ENCODE assay signal across 8 cellular contexts in genomic region chr12:108664338-108665258, GRCh38. TPM values are rescaled to one million over a fixed set of nuclear protein-coding genes. Genes with fewer than 3 reads are reported as not detected.
DNase-seq lines count a peak whose midpoint lies in the region; ATAC-seq and TF ChIP-seq lines count a peak whose summit lies in the region.

No MANE protein-coding gene starts in this region.

- H3K4me3 ChIP-seq in PC-3 (ENCODE audit: low read length) (no peak overlapping the region), esophagus squamous epithelium (peak overlapping the region in 1 of 4 donors; percentile 34)

- H3K27me3 Mint-ChIP-seq in IgD-negative memory B cell, result no peaks in the 10 kb centered on the region
- no peaks in the 10 kb centered on the region for H3K27me3 Mint-ChIP-seq in activated T-cell treated with anti-CD3 and anti-CD28 coated beads, Interleukin-2, amount 50 U/mL, for 4 hours (ENCODE audit: low read depth)
- H3K27me3 Mint-ChIP-seq in natural killer cell (ENCODE audit: low read depth in 2 of 2), result no peaks in the 10 kb centered on the region

- peak overlapping the region; percentile 56 for H3K4me2 ChIP-seq in PC-3 (ENCODE audit: low read length)

- H3K4me1 ChIP-seq in PC-3 (ENCODE audit: insufficient read depth, low read length), result peaks cover 22% of the 10 kb centered on the region
- peaks cover 29 to 69% (median 53%) of the 10 kb centered on the region in 3 donors for H3K4me1 ChIP-seq in esophagus squamous epithelium

- H3F3A ChIP-seq in PC-3 (ENCODE audit: low read length, unreplicated experiment), result no peaks in the 10 kb centered on the region

- peaks cover 17% of the 10 kb centered on the region; the same call in 1 of the 2 replicates for H3K36me3 ChIP-seq in PC-3 (ENCODE audit: low read depth, low read length)
- H3K36me3 ChIP-seq in esophagus squamous epithelium, result peaks cover 0 to 23% (median 0%) of the 10 kb centered on the region in 3 donors

- H3K4me3 Mint-ChIP-seq in IgD-negative memory B cell, result peak overlapping the region; percentile 59 to 76 (median 65)
- H3K4me3 Mint-ChIP-seq in activated T-cell treated with anti-CD3 and anti-CD28 coated beads, Interleukin-2, amount 50 U/mL, for 4 hours, result no peak overlapping the region
- no peak overlapping the region for H3K4me3 Mint-ChIP-seq in natural killer cell

- no TSS peak for BruUV-seq in PC-3 (replicated peaks; lab: Mats Ljungman, UMichigan)

- 0 out of 2 replicates have a peak, but pooled peaks cover 5% of the 10 kb centered on the region for H4K20me1 ChIP-seq in PC-3 (ENCODE audit: low read length)

- CTCF ChIA-PET in PC-3 (lab: Charles Lee), result interaction anchor here (0.6 to 2.4 kb wide), 9 partner anchors 15 to 1949 kb away, joined by 3 to 27 read pairs (median 4); no protein-coding TSS in a partner anchor

- ATAC-seq in GM21526 (IDR thresholded peaks at IDR 0.05; ENCODE audit: low FRiP score, unreplicated experiment) (peak; percentile 64), PC-3 (peak; percentile 86), natural killer cell (peak; percentile 99 to 100 (median 100))
- ATAC-seq in activated T-cell treated with anti-CD3 and anti-CD28 coated beads, Interleukin-2, amount 50 U/mL, for 4 hours, result peak; percentile 97 to 99

- intact Hi-C loops in PC-3 (cut with micrococcal nuclease) (loop anchor here (1.0 to 10.0 kb wide), 7 partner anchors 26 to 428 kb away; partner anchors contain the start of gene ALKBH2), esophagus squamous epithelium (cut with DNase I) (loop anchor here (5.0 to 10.0 kb wide), 2 partner anchors 70 to 133 kb away; partner anchors contain the start of gene CORO1C), natural killer cell (cut with micrococcal nuclease) (loop anchor here (1.0 to 2.0 kb wide), 6 partner anchors 52 to 428 kb away; partner anchors contain the start of genes ALKBH2, CORO1C and ISCU)

- DNase-seq in DMS153 treated with DMSO at 0.1 percent for 48 hours (lab: John Stamatoyannopoulos, UW; ENCODE audit: unreplicated experiment) (peak; percentile 57), PC-3 (peak; percentile 98), esophagus squamous epithelium (lab: John Stamatoyannopoulos, UW) (peak; percentile 57), natural killer cell (peak; percentile 65)
- DNase-seq in activated T-cell treated with anti-CD3 and anti-CD28 coated beads, Interleukin-2, amount 50 U/mL, for 4 hours, result peak; percentile 82
- DNase-seq in stimulated activated naive CD4-positive, alpha-beta T cell (lab: John Stamatoyannopoulos, UW), result peak; percentile 35 to 83 (median 65)

- TF ChIP-seq POLR2A in esophagus squamous epithelium (IDR thresholded peaks at IDR 0.05), result no peak

- peak overlapping the region; percentile 13; the same call in 1 of the 2 replicates for H3K27ac ChIP-seq in PC-3 (ENCODE audit: low read length)
- peak overlapping the region; percentile 74 to 93 (median 90) for H3K27ac ChIP-seq in esophagus squamous epithelium

- H3K27me3 ChIP-seq in PC-3 (ENCODE audit: low read length) (no peaks in the 10 kb centered on the region), esophagus squamous epithelium (no peaks in the 10 kb centered on the region)

- whole genome bisulfite sequencing in esophagus squamous epithelium, 2 donors, result 0% methylated on average over 5 of the region's 5 CpGs

- H3K9me3 Mint-ChIP-seq in IgD-negative memory B cell, result no peaks in the 10 kb centered on the region
- no peaks in the 10 kb centered on the region for H3K9me3 Mint-ChIP-seq in activated T-cell treated with anti-CD3 and anti-CD28 coated beads, Interleukin-2, amount 50 U/mL, for 4 hours
- no peaks in the 10 kb centered on the region for H3K9me3 Mint-ChIP-seq in natural killer cell

- H3K27ac Mint-ChIP-seq in IgD-negative memory B cell (peak overlapping the region; percentile 21 to 89 (median 83)), natural killer cell (peak overlapping the region; percentile 63 to 88)

- no peak overlapping the region for H3K9ac ChIP-seq in PC-3 (ENCODE audit: low read length)

- H3K36me3 Mint-ChIP-seq in IgD-negative memory B cell, result peaks cover 6% of the 10 kb centered on the region
- no peaks in the 10 kb centered on the region for H3K36me3 Mint-ChIP-seq in activated T-cell treated with anti-CD3 and anti-CD28 coated beads, Interleukin-2, amount 50 U/mL, for 4 hours (ENCODE audit: insufficient read depth)
- no peaks in the 10 kb centered on the region for H3K36me3 Mint-ChIP-seq in natural killer cell

- H2AFZ ChIP-seq in PC-3 (ENCODE audit: low read length), result no peak overlapping the region

- peak; percentile 96 for TF ChIP-seq CTCF in PC-3 (conservative IDR thresholded peaks at IDR 0.05; ENCODE audit: low read depth, low read length)
- peak; percentile 83 to 98 (median 93) for TF ChIP-seq CTCF in esophagus squamous epithelium (IDR thresholded peaks at IDR 0.05)
- peak; percentile 84 for TF ChIP-seq CTCF in natural killer cell (IDR thresholded peaks at IDR 0.05)

- POLR2A ChIA-PET in PC-3 (lab: Charles Lee; ENCODE audit: unreplicated experiment), result interaction anchor here (0.6 to 1.1 kb wide), 3 partner anchors 31 to 66 kb away, joined by 3 read pairs; no protein-coding TSS in a partner anchor

- H3K9me2 ChIP-seq in PC-3 (replicated peaks; ENCODE audit: low read length), result no peaks in the 10 kb centered on the region

- H3K9me3 ChIP-seq in PC-3 (ENCODE audit: low read length), result no peaks in the 10 kb centered on the region
- H3K9me3 ChIP-seq in esophagus squamous epithelium, result no peaks in the 10 kb centered on the region

- H3K4me1 Mint-ChIP-seq in IgD-negative memory B cell, result peaks cover 38 to 58% (median 52%) of the 10 kb centered on the region in 3 donors
- H3K4me1 Mint-ChIP-seq in activated T-cell treated with anti-CD3 and anti-CD28 coated beads, Interleukin-2, amount 50 U/mL, for 4 hours (ENCODE audit: low read depth), result peaks cover 19% of the 10 kb centered on the region
- peaks cover 5 to 12% of the 10 kb centered on the region in 2 donors for H3K4me1 Mint-ChIP-seq in natural killer cell

- peaks cover 88% of the 10 kb centered on the region for H3K79me2 ChIP-seq in PC-3 (ENCODE audit: low read length)

RNA-seq across cellular contexts. Expression of gene SELPLG, which starts 30.9 kb away (rescaled TPM):
- polyA plus RNA-seq in IgD-negative memory B cell, result 37.0 TPM
- total RNA-seq in PC-3 (2014; rRNA removed) (0.63 and 0.73 TPM in 2 replicates), esophagus squamous epithelium (10 to 100 TPM in 1 of 4 donors, 1 to 10 TPM in 3; 2.5 to 10.1 (median 5.6) TPM), natural killer cell (100 to 1,000 TPM; 179 to 201 (median 201) TPM)
- total RNA-seq in activated T-cell treated with anti-CD3 and anti-CD28 coated beads, Interleukin-2, amount 50 U/mL, for 4 hours, result 10 to 100 TPM; 16.8 to 19.0 (median 17.5) TPM

Comparison
In these comparisons a context has a peak if more than half of its experiments do, and no peak if none do; other contexts are left out.
1. H3K4me3 Mint-ChIP-seq: peak in IgD-negative memory B cell (4 of 4); none in activated T-cell treated with anti-CD3 and anti-CD28 coated beads, Interleukin-2, amount 50 U/mL, for 4 hours (single experiment) and natural killer cell (single experiment).
2. RNA of gene SELPLG, which starts 30.9 kb away (total RNA-seq): 179 to 201 TPM in natural killer cell; 16.8 to 19.0 TPM in activated T-cell treated with anti-CD3 and anti-CD28 coated beads, Interleukin-2, amount 50 U/mL, for 4 hours, 2.5 to 10.1 TPM in esophagus squamous epithelium and 0.63 to 0.73 TPM in PC-3; every median in the first group is over 4 times any median in the second.
3. Peak in every context shown above with its lines, with median percentiles within 50 percentile points of each other: DNase-seq, ATAC-seq and CTCF ChIP-seq.